In the genomic region with DNA sequence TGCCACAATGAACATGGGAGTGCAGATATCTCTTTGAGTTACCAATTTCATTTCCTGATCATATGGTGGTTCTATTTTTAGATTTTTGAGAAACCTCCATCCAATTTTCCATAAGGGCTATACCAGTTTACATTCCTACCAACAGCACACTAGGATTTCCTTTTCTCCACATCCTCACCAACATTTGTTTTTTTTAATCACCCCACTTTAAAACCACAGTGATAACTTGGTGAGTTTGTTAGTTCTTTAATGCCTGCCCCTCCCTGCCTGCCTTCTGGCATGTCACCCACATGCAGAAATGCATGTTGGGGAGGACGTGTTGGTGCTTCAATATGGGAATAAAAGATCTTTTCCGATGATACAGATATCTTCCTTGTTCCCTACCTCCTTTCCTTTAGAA, we compare ENCODE assay signal across 23 cellular contexts.
"Had no signal": no experiment of that assay in that cellular context is flagged by ENCODE, and none has a peak within 500 bp of the region (broad histone marks: within the 10 kb centered on the region; RNA-seq: fewer than 3 reads in every experiment).

No MANE protein-coding gene starts in this region.

- H3K27ac Mint-ChIP-seq: memory B cell; nephron progenitor cell; stimulated activated naive B cell treated with anti-CD40 and anti-IgM and Interleukin-4, amounts not matched to agents 10 μg/mL and 1 μg/mL and 100 μg/mL, for 72 hours; stimulated activated naive CD8-positive, alpha-beta T cell treated with anti-CD3 and anti-CD28 coated beads, Interleukin-15, amount 100 ng/mL, for 72 hours had no signal

- DNase-seq: colonic mucosa; dermis blood vessel endothelial cell; erythroblast; foreskin melanocyte; head of caudate nucleus; kidney; left cardiac atrium; left ventricle myocardium inferior; lower lobe of right lung; midbrain; nephron progenitor cell; psoas muscle; retina; right lobe of liver; stimulated activated CD4-positive, alpha-beta T cell treated with anti-CD3 and anti-CD28 coated beads, Interleukin-2, amount 100 ng/mL, for 24 hours; stimulated activated CD4-positive, alpha-beta T cell treated with anti-CD3 and anti-CD28 coated beads, Interleukin-4, amount 100 ng/mL, for 4 hours; stimulated activated naive B cell treated with anti-CD40 and anti-IgM and Interleukin-4, amounts not matched to agents 10 μg/mL and 1 μg/mL and 100 μg/mL, for 72 hours; stimulated activated naive CD8-positive, alpha-beta T cell treated with anti-CD3 and anti-CD28 coated beads, Interleukin-15, amount 100 ng/mL, for 72 hours; testis; upper lobe of right lung had no signal

- H3K4me3 ChIP-seq: colonic mucosa, hepatocyte, left ventricle myocardium inferior, lower lobe of right lung, psoas muscle, right lobe of liver, testis, tibial nerve, upper lobe of right lung had no signal

- H3K79me2 ChIP-seq: hepatocyte had no signal

- H3K36me3 ChIP-seq: colonic mucosa, left ventricle myocardium inferior, lower lobe of right lung, right lobe of liver, tibial nerve, upper lobe of right lung had no signal

- H3K4me2 ChIP-seq: hepatocyte had no signal

- H3K9me3 Mint-ChIP-seq: memory B cell had no signal

- H3K27ac ChIP-seq: hepatocyte, left ventricle myocardium inferior, lower lobe of right lung, psoas muscle, right lobe of liver, testis, upper lobe of right lung had no signal

- H2AFZ ChIP-seq: hepatocyte had no signal

- H3K27me3 ChIP-seq: colonic mucosa, hepatocyte, right lobe of liver, testis, tibial nerve, upper lobe of right lung had no signal

- H3K27me3 Mint-ChIP-seq: memory B cell; stimulated activated naive CD8-positive, alpha-beta T cell treated with anti-CD3 and anti-CD28 coated beads, Interleukin-15, amount 100 ng/mL, for 72 hours had no signal

- H3K36me3 Mint-ChIP-seq: memory B cell had no signal

- H3K4me3 Mint-ChIP-seq: memory B cell; nephron progenitor cell; stimulated activated naive B cell treated with anti-CD40 and anti-IgM and Interleukin-4, amounts not matched to agents 10 μg/mL and 1 μg/mL and 100 μg/mL, for 72 hours; stimulated activated naive CD8-positive, alpha-beta T cell treated with anti-CD3 and anti-CD28 coated beads, Interleukin-15, amount 100 ng/mL, for 72 hours had no signal
